8 cellular contexts compared by ENCODE assay signal in genomic region chr4:109701566-109702399, GRCh38. TPM values are rescaled to one million over a fixed set of nuclear protein-coding genes. Genes with fewer than 3 reads are reported as not detected.
DNase-seq lines count a peak whose midpoint lies in the region; TF ChIP-seq lines count a peak whose summit lies in the region.

No MANE protein-coding gene starts in this region.

- peak overlapping the region; percentile 91 for H3K56ac ChIP-seq in mesendoderm (ENCODE audit: low read length)

- peaks cover 0 to 8% of the 10 kb centered on the region in 2 donors for H3K4me1 ChIP-seq in breast epithelium
- no peaks in the 10 kb centered on the region for H3K4me1 ChIP-seq in mesendoderm (ENCODE audit: control insufficient read depth, low read depth, low read length)

- no CpG with 5 or more reads among the region's 21 CpGs for WGBS in mesendoderm (ENCODE audit: extremely low coverage, insufficient coverage, low lambda C conversion rate)

- no peaks in the 10 kb centered on the region for H3K79me2 ChIP-seq in mesendoderm (ENCODE audit: control insufficient read depth, insufficient read depth, low read length)

- peak overlapping the region; percentile 78 for H3K4me3 ChIP-seq in GM08714 (ENCODE audit: low read length)
- H3K4me3 ChIP-seq in breast epithelium: peak overlapping the region; percentile 77 to 94 (median 85)
- no peak overlapping the region for H3K4me3 ChIP-seq in mesendoderm (ENCODE audit: low read length)

- TF ChIP-seq POLR2A in breast epithelium (IDR thresholded peaks at IDR 0.05): no peak

- no peak overlapping the region for H4K5ac ChIP-seq in mesendoderm (ENCODE audit: low read length)

- intact Hi-C loops in breast epithelium (cut with DNase I; ENCODE audit: low total_unique reads): no loop called here

- no peak overlapping the region for H2BK15ac ChIP-seq in mesendoderm (replicated peaks; ENCODE audit: low read depth)

- H3K27ac ChIP-seq in breast epithelium (peak overlapping the region; percentile 62 to 92), mesendoderm (ENCODE audit: low read depth, low read length) (peak overlapping the region; percentile 81)

- no peaks in the 10 kb centered on the region for H3K9me3 ChIP-seq in breast epithelium

- H2AK5ac ChIP-seq in mesendoderm (ENCODE audit: low read length): no peak overlapping the region

- H2BK120ac ChIP-seq in mesendoderm (ENCODE audit: low read depth, low read length): no peak overlapping the region

- H3K27me3 ChIP-seq in breast epithelium: no peaks in the 10 kb centered on the region
- no peaks in the 10 kb centered on the region for H3K27me3 ChIP-seq in mesendoderm (ENCODE audit: insufficient read depth, low read length, poor library complexity)

- DNase-seq in KBM-7 (peak; percentile 32), breast epithelium (ENCODE audit: low spot score in 2 of 2) (no peak), mesendoderm (peak; percentile 92), SHP77 treated with DMSO at 0.1 percent for 48 hours (lab: John Stamatoyannopoulos, UW) (no peak), COLO829 (ENCODE audit: low spot score) (no peak), SKM-1 (lab: John Stamatoyannopoulos, UW; ENCODE audit: unreplicated experiment) (no peak), NCI-H345 treated with DMSO at 0.1 percent for 48 hours (lab: John Stamatoyannopoulos, UW; ENCODE audit: unreplicated experiment) (no peak)

- peak overlapping the region; percentile 75 for H3K9ac ChIP-seq in mesendoderm (ENCODE audit: low read length)

- H3K79me1 ChIP-seq in mesendoderm (ENCODE audit: low read length): peaks cover 4% of the 10 kb centered on the region

- peak overlapping the region; percentile 96 for H3K18ac ChIP-seq in mesendoderm (ENCODE audit: low read length)

- H3K23ac ChIP-seq in mesendoderm (ENCODE audit: low read length): no peak overlapping the region

- TF ChIP-seq CTCF in breast epithelium (IDR thresholded peaks at IDR 0.05): no peak

- no peak overlapping the region for H2BK5ac ChIP-seq in mesendoderm (ENCODE audit: low read length)

- H4K8ac ChIP-seq in mesendoderm (ENCODE audit: low read depth, low read length): no peak overlapping the region

- in situ Hi-C loops in KBM-7 (cut with MboI; ENCODE audit: low pct_unique_long_range_greater_than_20kb, low sequenced_read_pairs): no loop called here

- no peak overlapping the region for H3K4ac ChIP-seq in mesendoderm (ENCODE audit: low read depth, low read length)

- H3K36me3 ChIP-seq in breast epithelium: no peaks in the 10 kb centered on the region
- H3K36me3 ChIP-seq in mesendoderm (ENCODE audit: control insufficient read depth, insufficient read depth, low read length): no peaks in the 10 kb centered on the region

- peak overlapping the region; percentile 26 for H3K4me2 ChIP-seq in mesendoderm (ENCODE audit: low read length)

RNA-seq across cellular contexts. Expression of gene CASP6, which starts 1.5 kb away (rescaled TPM):
- 10 to 100 TPM; 18.6 to 39.1 (median 24.9) TPM for total RNA-seq in breast epithelium
- 30.0 TPM for polyA plus RNA-seq in mesendoderm (2013, experiment 1 of 2)
- polyA plus RNA-seq in mesendoderm (2013, experiment 2 of 2): 31.9 TPM

RNA-seq across cellular contexts. Expression of gene PLA2G12A, which starts 28.1 kb away (rescaled TPM):
- total RNA-seq in breast epithelium: 10 to 100 TPM; 23.3 to 24.6 (median 23.7) TPM
- 37.7 TPM for polyA plus RNA-seq in mesendoderm (2013, experiment 1 of 2)
- polyA plus RNA-seq in mesendoderm (2013, experiment 2 of 2): 39.6 TPM

Comparison
In these comparisons a context has a peak if more than half of its experiments do, and no peak if none do; other contexts are left out.
1. DNase-seq: peak in KBM-7 (single experiment) and mesendoderm (single experiment); none in breast epithelium (0 of 2), SHP77 treated with DMSO at 0.1 percent for 48 hours (single experiment), COLO829 (single experiment), SKM-1 (single experiment) and NCI-H345 treated with DMSO at 0.1 percent for 48 hours (single experiment).